ENCODE assay signal across 14 cellular contexts in genomic region chr15:63378946-63379345, GRCh38.
"Had no signal": no experiment of that assay in that cellular context is flagged by ENCODE, and none has a peak within 500 bp of the region (broad histone marks: within the 10 kb centered on the region; RNA-seq: fewer than 3 reads in every experiment).

No MANE protein-coding gene starts in this region.

- H3K4me3 ChIP-seq: gastrocnemius medialis, heart right ventricle, left ventricle myocardium inferior, spleen had no signal

- H3K4me3 Mint-ChIP-seq: activated naive CD8-positive, alpha-beta T cell; activated T-cell treated with anti-CD3 and anti-CD28 coated beads, Interleukin-2, amount 50 U/mL, for 24 hours had no signal

- ATAC-seq: gastrocnemius medialis, heart right ventricle had no signal

- H3K9me3 ChIP-seq: gastrocnemius medialis, heart right ventricle, left ventricle myocardium inferior, spleen had no signal

- H3K36me3 ChIP-seq: gastrocnemius medialis, heart right ventricle, left ventricle myocardium inferior, spleen had no signal

- H3K36me3 Mint-ChIP-seq: activated naive CD8-positive, alpha-beta T cell had no signal

- H3K27ac Mint-ChIP-seq: activated naive CD8-positive, alpha-beta T cell; activated T-cell treated with anti-CD3 and anti-CD28 coated beads, Interleukin-2, amount 50 U/mL, for 24 hours had no signal

- FAIRE-seq: bronchial epithelial cell had no signal

- DNase-seq: activated CD4-positive, alpha-beta T cell treated with anti-CD3 and anti-CD28 coated beads, Interleukin-2, amount 50 U/mL, for 1 hour; activated effector memory CD4-positive, alpha-beta T cell treated with anti-CD3 and anti-CD28 coated beads, Interleukin-2, amount 50 U/mL, for 16 hours; activated T-cell treated with anti-CD3 and anti-CD28 coated beads, Interleukin-2, amount 50 U/mL, for 24 hours; anterior cingulate cortex; gastrocnemius medialis; heart right ventricle; islet precursor cell; left ventricle myocardium inferior; retina; stimulated activated naive CD4-positive, alpha-beta T cell treated with Interleukin-2 at 50 U/mL for 16 hours; T-helper 2 cell had no signal

- H3K27ac ChIP-seq: gastrocnemius medialis, heart right ventricle, left ventricle myocardium inferior, spleen had no signal

- H3K9me3 Mint-ChIP-seq: activated T-cell treated with anti-CD3 and anti-CD28 coated beads, Interleukin-2, amount 50 U/mL, for 24 hours had no signal
